Comparison of ENCODE assay signal across 7 cellular contexts in genomic region chr7:113159746-113160339, GRCh38. TPM values are rescaled to one million over a fixed set of nuclear protein-coding genes. Genes with fewer than 3 reads are reported as not detected.
A peak's percentile ranks its signal among the peaks of the same experiment; 100 is the strongest.
DNase-seq lines count a peak whose midpoint lies in the region; ATAC-seq and TF ChIP-seq lines count a peak whose summit lies in the region.

No MANE protein-coding gene starts in this region.

- intact Hi-C loops in esophagus muscularis mucosa (cut with DNase I), result loop anchor here (10.0 kb wide), 1 partner anchor 265 kb away; no protein-coding TSS in a partner anchor
- intact Hi-C loops in prostate gland (cut with DNase I), result loop anchor here (10.0 kb wide), 1 partner anchor 265 kb away; no protein-coding TSS in a partner anchor
- intact Hi-C loops in posterior vena cava (cut with DNase I), result no loop called here

- no peaks in the 10 kb centered on the region for H3K9me2 ChIP-seq in OCI-LY1 (ENCODE audit: low read depth, low read length)

- no peak overlapping the region for H3K4me2 ChIP-seq in OCI-LY1 (ENCODE audit: low read length)

- H4K20me1 ChIP-seq in OCI-LY1 (ENCODE audit: insufficient read depth, low read length), result no peaks in the 10 kb centered on the region

- 61% methylated on average over 5 of the region's 5 CpGs for WGBS in esophagus muscularis mucosa
- 54% methylated on average over 5 of the region's 5 CpGs for WGBS in prostate gland

- peak; percentile 81 for ATAC-seq in GM19467 (IDR thresholded peaks at IDR 0.05; ENCODE audit: unreplicated experiment)

- no peaks in the 10 kb centered on the region for H3K9me3 ChIP-seq in OCI-LY1 (ENCODE audit: low read length)
- no peaks in the 10 kb centered on the region for H3K9me3 ChIP-seq in esophagus muscularis mucosa
- H3K9me3 ChIP-seq in prostate gland, result no peaks in the 10 kb centered on the region

- peak; percentile 46 for DNase-seq in EL
- DNase-seq in HS-27A (ENCODE audit: low read depth), result peak; percentile 15
- DNase-seq in esophagus muscularis mucosa (ENCODE audit: extremely low spot score), result no peak
- DNase-seq in prostate gland (ENCODE audit: low spot score), result no peak
- DNase-seq in posterior vena cava (ENCODE audit: low spot score), result no peak

- TF ChIP-seq EP300 in esophagus muscularis mucosa (IDR thresholded peaks at IDR 0.05), result no peak

- H3K27me3 ChIP-seq in OCI-LY1 (ENCODE audit: insufficient read depth, low read length) (no peaks in the 10 kb centered on the region), esophagus muscularis mucosa (no peaks in the 10 kb centered on the region), prostate gland (replicated peaks; ENCODE audit: insufficient read depth) (no peaks in the 10 kb centered on the region)

- no peak overlapping the region for H2AFZ ChIP-seq in OCI-LY1 (ENCODE audit: low read length)

- no peaks in the 10 kb centered on the region for H3K79me2 ChIP-seq in OCI-LY1 (ENCODE audit: insufficient read depth, low read length)

- H3K4me3 ChIP-seq in OCI-LY1 (ENCODE audit: low read depth, low read length, poor library complexity, severe bottlenecking) (no peak overlapping the region), esophagus muscularis mucosa (no peak overlapping the region), prostate gland (no peak overlapping the region)

- TF ChIP-seq CTCF in OCI-LY1 (IDR thresholded peaks at IDR 0.05; ENCODE audit: low read length) (peak; percentile 92), esophagus muscularis mucosa (IDR thresholded peaks at IDR 0.05) (peak; percentile 27 to 49 (median 28)), prostate gland (IDR thresholded peaks at IDR 0.05) (peak in 3 of 4 experiments; percentile 19 to 46 (median 41))

- H3K27ac ChIP-seq in OCI-LY1 (ENCODE audit: low read depth, low read length, poor library complexity, severe bottlenecking) (no peak overlapping the region), esophagus muscularis mucosa (replicated peaks in 1 of 4) (no peak overlapping the region), prostate gland (no peak overlapping the region)

- no peaks in the 10 kb centered on the region for H3F3A ChIP-seq in OCI-LY1 (ENCODE audit: insufficient read depth, low read length)

- no peaks in the 10 kb centered on the region for H3K4me1 ChIP-seq in OCI-LY1 (ENCODE audit: insufficient read depth, low read length, severe bottlenecking)
- no peaks in the 10 kb centered on the region for H3K4me1 ChIP-seq in esophagus muscularis mucosa
- no peaks in the 10 kb centered on the region for H3K4me1 ChIP-seq in prostate gland (replicated peaks)

- no peak overlapping the region for H3K9ac ChIP-seq in OCI-LY1 (ENCODE audit: low read length)

- no peak for TF ChIP-seq POLR2A in esophagus muscularis mucosa (IDR thresholded peaks at IDR 0.05; ENCODE audit: low read depth)
- TF ChIP-seq POLR2A in prostate gland (IDR thresholded peaks at IDR 0.05), result no peak

- H3K36me3 ChIP-seq in OCI-LY1 (ENCODE audit: insufficient read depth, low read length), result no peaks in the 10 kb centered on the region
- no peaks in the 10 kb centered on the region for H3K36me3 ChIP-seq in esophagus muscularis mucosa
- no peaks in the 10 kb centered on the region for H3K36me3 ChIP-seq in prostate gland

RNA-seq across cellular contexts. Expression of gene SMIM30, which starts 41.5 kb away (rescaled TPM):
- 10 to 100 TPM; 25.2 to 37.8 (median 35.2) TPM for total RNA-seq in esophagus muscularis mucosa
- total RNA-seq in prostate gland, result 10 to 100 TPM; 28.2 to 47.4 TPM
- 10 to 100 TPM; 47.9 TPM for total RNA-seq in posterior vena cava

Comparison
In these comparisons a context has a peak if more than half of its experiments do, and no peak if none do; other contexts are left out.
1. DNase-seq: peak in EL (single experiment) and HS-27A (single experiment); none in esophagus muscularis mucosa (single experiment), prostate gland (single experiment) and posterior vena cava (single experiment).
2. CTCF ChIP-seq: peak in every context shown above with its lines; median percentile 92 in OCI-LY1; 41 in prostate gland; 28 in esophagus muscularis mucosa.
3. intact Hi-C loops: an anchor here in esophagus muscularis mucosa (10.0 kb wide) and prostate gland (10.0 kb wide); none called in posterior vena cava.